ENCODE assay signal across 13 cellular contexts in genomic region chr6:34239893-34240292, GRCh38. TPM values are rescaled to one million over a fixed set of nuclear protein-coding genes. Genes with fewer than 3 reads are reported as not detected.
DNase-seq lines count a peak whose midpoint lies in the region; ATAC-seq and TF ChIP-seq lines count a peak whose summit lies in the region.
"Had no signal": no experiment of that assay in that cellular context is flagged by ENCODE, and none has a peak within 500 bp of the region (broad histone marks: within the 10 kb centered on the region; RNA-seq: fewer than 3 reads in every experiment).

No MANE protein-coding gene starts in this region.

- peak overlapping the region; percentile 100 for H3K4me2 ChIP-seq in neural progenitor cell

- peaks cover 28% of the 10 kb centered on the region for H3K36me3 Mint-ChIP-seq in T-helper 1 cell treated with Interleukin-12 subunit alpha and Interleukin-12 subunit beta and Interleukin-4 antibody, amounts not matched to agents 30 μg/mL and 1 μg/mL, for 36 hours (ENCODE audit: low read depth)
- no peaks in the 10 kb centered on the region for H3K36me3 Mint-ChIP-seq in IgD-negative memory B cell
- H3K36me3 Mint-ChIP-seq in neural progenitor cell: peaks cover 24% of the 10 kb centered on the region

- H3K9me3 Mint-ChIP-seq in T-helper 1 cell treated with Interleukin-12 subunit alpha and Interleukin-12 subunit beta and Interleukin-4 antibody, amounts not matched to agents 30 μg/mL and 1 μg/mL, for 36 hours: no peaks in the 10 kb centered on the region
- H3K9me3 Mint-ChIP-seq in IgD-negative memory B cell (no peaks in the 10 kb centered on the region), neural progenitor cell (no peaks in the 10 kb centered on the region)
- H3K9me3 Mint-ChIP-seq: dendritic cell treated with granulocyte-macrophage colony-stimulating factor and Interleukin-4, amounts not matched to agents 40 ng/mL and 50 ng/mL, for 4 days had no signal

- peak overlapping the region; percentile 20 for H3K27ac Mint-ChIP-seq in T-helper 1 cell treated with Interleukin-12 subunit alpha and Interleukin-12 subunit beta and Interleukin-4 antibody, amounts not matched to agents 30 μg/mL and 1 μg/mL, for 36 hours
- H3K27ac Mint-ChIP-seq in IgD-negative memory B cell: peak overlapping the region in 2 of 3 donors; percentile 41 to 96
- no peak overlapping the region for H3K27ac Mint-ChIP-seq in neural progenitor cell
- H3K27ac Mint-ChIP-seq: dendritic cell treated with granulocyte-macrophage colony-stimulating factor and Interleukin-4, amounts not matched to agents 40 ng/mL and 50 ng/mL, for 4 days had no signal

- H3K79me2 ChIP-seq in neural progenitor cell (ENCODE audit: low read depth): peaks cover 77% of the 10 kb centered on the region

- H2AFZ ChIP-seq in neural progenitor cell (replicated peaks): no peak overlapping the region

- peaks cover 73% of the 10 kb centered on the region for H4K20me1 ChIP-seq in neural progenitor cell (ENCODE audit: low read depth)

- no peaks in the 10 kb centered on the region for H3K9me3 ChIP-seq in neural progenitor cell (ENCODE audit: low read depth)
- H3K9me3 ChIP-seq in transverse colon: no peaks in the 10 kb centered on the region
- H3K9me3 ChIP-seq: thoracic aorta had no signal

- H3K27me3 Mint-ChIP-seq in T-helper 1 cell treated with Interleukin-12 subunit alpha and Interleukin-12 subunit beta and Interleukin-4 antibody, amounts not matched to agents 30 μg/mL and 1 μg/mL, for 36 hours (ENCODE audit: low read depth): no peaks in the 10 kb centered on the region
- no peaks in the 10 kb centered on the region for H3K27me3 Mint-ChIP-seq in IgD-negative memory B cell
- peaks cover 2% of the 10 kb centered on the region for H3K27me3 Mint-ChIP-seq in neural progenitor cell (ENCODE audit: insufficient read depth, low read depth)
- H3K27me3 Mint-ChIP-seq: dendritic cell treated with granulocyte-macrophage colony-stimulating factor and Interleukin-4, amounts not matched to agents 40 ng/mL and 50 ng/mL, for 4 days had no signal

- no peak overlapping the region for H3K27ac ChIP-seq in brain microvascular endothelial cell
- H3K27ac ChIP-seq in neural progenitor cell: peak overlapping the region; percentile 70
- H3K27ac ChIP-seq in transverse colon: no peak overlapping the region
- H3K27ac ChIP-seq: thoracic aorta had no signal

- WGBS in transverse colon (ENCODE audit: low coverage in 1 of 2), 2 donors: 73% methylated on average over 2 of the region's 2 CpGs; no CpG with 5 or more reads in 1 of the 2 donors

- no peak overlapping the region for H3K4me3 Mint-ChIP-seq in T-helper 1 cell treated with Interleukin-12 subunit alpha and Interleukin-12 subunit beta and Interleukin-4 antibody, amounts not matched to agents 30 μg/mL and 1 μg/mL, for 36 hours
- H3K4me3 Mint-ChIP-seq in IgD-negative memory B cell (peak overlapping the region in 2 of 4 donors; percentile 17 to 67), neural progenitor cell (peak overlapping the region; percentile 63)
- H3K4me3 Mint-ChIP-seq: dendritic cell treated with granulocyte-macrophage colony-stimulating factor and Interleukin-4, amounts not matched to agents 40 ng/mL and 50 ng/mL, for 4 days had no signal

- intact Hi-C loops in transverse colon (cut with DNase I; ENCODE audit: low total_unique reads): loop anchor here (2.0 to 10.0 kb wide), 3 partner anchors 45 to 1398 kb away; partner anchors contain the start of gene PSMB8

- no peak for TF ChIP-seq EP300 in transverse colon (IDR thresholded peaks at IDR 0.05; ENCODE audit: low read depth)

- H3K36me3 ChIP-seq in brain microvascular endothelial cell (replicated peaks) (peaks cover 26% of the 10 kb centered on the region), neural progenitor cell (peaks cover 11% of the 10 kb centered on the region), transverse colon (no peaks in the 10 kb centered on the region)
- H3K36me3 ChIP-seq: thoracic aorta had no signal

- peaks cover 85% of the 10 kb centered on the region for H3F3A ChIP-seq in neural progenitor cell (ENCODE audit: low read depth)

- H3K27me3 ChIP-seq in brain microvascular endothelial cell (replicated peaks): no peaks in the 10 kb centered on the region
- H3K27me3 ChIP-seq in neural progenitor cell: no peaks in the 10 kb centered on the region
- no peaks in the 10 kb centered on the region for H3K27me3 ChIP-seq in transverse colon

- peaks cover 31% of the 10 kb centered on the region for H3K4me1 ChIP-seq in neural progenitor cell
- H3K4me1 ChIP-seq in transverse colon: peaks cover 10 to 48% (median 38%) of the 10 kb centered on the region in 4 donors

- no peak for TF ChIP-seq POLR2A in transverse colon (IDR thresholded peaks at IDR 0.05)

- peak overlapping the region; percentile 24 for H3K9ac ChIP-seq in neural progenitor cell

- no peak for TF ChIP-seq CTCF in brain microvascular endothelial cell (IDR thresholded peaks at IDR 0.05; ENCODE audit: low read depth, low read length, missing control alignments)
- no peak for TF ChIP-seq CTCF in neural progenitor cell (IDR thresholded peaks at IDR 0.05)
- TF ChIP-seq CTCF in transverse colon (IDR thresholded peaks at IDR 0.05): no peak

- in situ Hi-C loops in brain microvascular endothelial cell (cut with HindIII; ENCODE audit: low pct_ligation_motif_present, low sequenced_read_pairs) (no loop called here), transverse colon (cut with MboI; ENCODE audit: low pct_ligation_motif_present in 1 of 4, low pct_unique_long_range_greater_than_20kb in 1 of 4, low sequenced_read_pairs in 3 of 4) (loop anchor here in 1 of 4 donors (10.0 kb wide), 1 partner anchor 175 kb away; no protein-coding TSS in a partner anchor)

- H3K4me3 ChIP-seq in brain microvascular endothelial cell (ENCODE audit: low read depth, low read length) (peak overlapping the region; percentile 82), neural progenitor cell (peak overlapping the region; percentile 98), transverse colon (no peak overlapping the region)
- H3K4me3 ChIP-seq: thoracic aorta had no signal

- no peak for ATAC-seq in GM19351 (IDR thresholded peaks at IDR 0.05; ENCODE audit: unreplicated experiment)

- DNase-seq in T-helper 1 cell: no peak
- no peak for DNase-seq in brain microvascular endothelial cell
- DNase-seq in neural progenitor cell (ENCODE audit: low spot score): no peak
- DNase-seq in NCI-H1048 (lab: John Stamatoyannopoulos, UW): no peak
- DNase-seq in transverse colon: no peak
- DNase-seq: 8988T; nucleus accumbens; stimulated activated CD4-positive, alpha-beta T cell treated with anti-CD3 and anti-CD28 coated beads, Interleukin-4, amount 100 ng/mL, for 1 hour had no signal

- peaks cover 42% of the 10 kb centered on the region for H3K4me1 Mint-ChIP-seq in T-helper 1 cell treated with Interleukin-12 subunit alpha and Interleukin-12 subunit beta and Interleukin-4 antibody, amounts not matched to agents 30 μg/mL and 1 μg/mL, for 36 hours (ENCODE audit: low read depth)
- H3K4me1 Mint-ChIP-seq in IgD-negative memory B cell (peaks cover 12 to 24% (median 17%) of the 10 kb centered on the region in 3 donors), neural progenitor cell (peaks cover 55% of the 10 kb centered on the region)

RNA-seq across cellular contexts. Expression of gene HMGA1, which starts 3.2 kb away (rescaled TPM):
- 68.3 TPM for polyA plus RNA-seq in IgD-negative memory B cell
- total RNA-seq in neural progenitor cell (ENCODE audit: low replicate concordance): 417 and 1,058 TPM in 2 replicates
- total RNA-seq in transverse colon: 100 to 1,000 TPM in 1 of 4 donors, 10 to 100 TPM in 3; 23.2 to 112 (median 63.2) TPM

RNA-seq across cellular contexts. Expression of gene SMIM29, which starts 8.9 kb away (rescaled TPM):
- polyA plus RNA-seq in IgD-negative memory B cell: 66.2 TPM
- total RNA-seq in neural progenitor cell (ENCODE audit: low replicate concordance): 2.4 and 8.9 TPM in 2 replicates
- 10 to 100 TPM in 3 of 4 donors, 1 to 10 TPM in 1; 8.2 to 14.9 (median 12.5) TPM for total RNA-seq in transverse colon

Comparison
In these comparisons a context has a peak if more than half of its experiments do, and no peak if none do; other contexts are left out.
1. H3K4me3 ChIP-seq: peak in brain microvascular endothelial cell (single experiment) and neural progenitor cell (single experiment); none in transverse colon (0 of 4).